ENCODE assay signal across 1 cellular context in the genomic region with DNA sequence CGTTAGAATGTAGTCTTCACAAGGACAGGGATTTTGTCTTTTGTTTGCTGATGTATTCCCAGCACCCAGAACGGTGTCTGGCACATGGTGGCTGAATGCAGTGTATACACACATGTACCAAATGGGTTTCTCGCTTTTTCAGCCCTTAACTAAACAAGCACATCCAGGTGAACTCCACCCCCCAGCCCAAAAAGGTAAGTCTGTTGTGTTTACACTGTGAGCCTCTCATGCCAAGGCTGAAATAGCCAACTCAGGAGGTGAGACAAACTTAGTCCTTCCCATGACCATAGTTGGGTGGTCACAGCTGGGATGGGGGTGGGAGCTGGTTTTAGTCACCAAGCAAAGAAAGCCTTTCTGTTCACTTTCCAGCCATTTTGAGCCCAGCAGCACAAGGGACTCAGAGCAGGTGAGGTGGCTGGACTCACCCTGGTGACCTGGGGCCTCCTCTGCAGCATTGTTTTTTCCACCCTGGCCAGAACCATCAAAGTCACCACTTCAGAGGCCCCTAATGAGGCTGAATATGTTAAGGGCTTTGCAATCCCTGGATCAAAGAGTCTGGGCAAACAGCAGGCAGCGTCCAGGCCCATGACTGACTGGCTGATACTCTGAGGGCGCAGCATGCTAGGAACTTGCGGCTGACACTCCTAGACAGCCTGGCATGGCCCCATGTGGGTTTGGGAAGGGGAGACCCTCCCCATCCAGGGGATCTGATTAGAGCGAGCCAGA.
TF ChIP-seq lines count a peak whose summit lies in the region.

No MANE protein-coding gene starts in this region.

TF ChIP-seq in HepG2, 621 proteins besides CTCF, POLR2A, EP300 and RAD21 (continued from another document and continues in another):
- TF ChIP-seq, protein P1, sequence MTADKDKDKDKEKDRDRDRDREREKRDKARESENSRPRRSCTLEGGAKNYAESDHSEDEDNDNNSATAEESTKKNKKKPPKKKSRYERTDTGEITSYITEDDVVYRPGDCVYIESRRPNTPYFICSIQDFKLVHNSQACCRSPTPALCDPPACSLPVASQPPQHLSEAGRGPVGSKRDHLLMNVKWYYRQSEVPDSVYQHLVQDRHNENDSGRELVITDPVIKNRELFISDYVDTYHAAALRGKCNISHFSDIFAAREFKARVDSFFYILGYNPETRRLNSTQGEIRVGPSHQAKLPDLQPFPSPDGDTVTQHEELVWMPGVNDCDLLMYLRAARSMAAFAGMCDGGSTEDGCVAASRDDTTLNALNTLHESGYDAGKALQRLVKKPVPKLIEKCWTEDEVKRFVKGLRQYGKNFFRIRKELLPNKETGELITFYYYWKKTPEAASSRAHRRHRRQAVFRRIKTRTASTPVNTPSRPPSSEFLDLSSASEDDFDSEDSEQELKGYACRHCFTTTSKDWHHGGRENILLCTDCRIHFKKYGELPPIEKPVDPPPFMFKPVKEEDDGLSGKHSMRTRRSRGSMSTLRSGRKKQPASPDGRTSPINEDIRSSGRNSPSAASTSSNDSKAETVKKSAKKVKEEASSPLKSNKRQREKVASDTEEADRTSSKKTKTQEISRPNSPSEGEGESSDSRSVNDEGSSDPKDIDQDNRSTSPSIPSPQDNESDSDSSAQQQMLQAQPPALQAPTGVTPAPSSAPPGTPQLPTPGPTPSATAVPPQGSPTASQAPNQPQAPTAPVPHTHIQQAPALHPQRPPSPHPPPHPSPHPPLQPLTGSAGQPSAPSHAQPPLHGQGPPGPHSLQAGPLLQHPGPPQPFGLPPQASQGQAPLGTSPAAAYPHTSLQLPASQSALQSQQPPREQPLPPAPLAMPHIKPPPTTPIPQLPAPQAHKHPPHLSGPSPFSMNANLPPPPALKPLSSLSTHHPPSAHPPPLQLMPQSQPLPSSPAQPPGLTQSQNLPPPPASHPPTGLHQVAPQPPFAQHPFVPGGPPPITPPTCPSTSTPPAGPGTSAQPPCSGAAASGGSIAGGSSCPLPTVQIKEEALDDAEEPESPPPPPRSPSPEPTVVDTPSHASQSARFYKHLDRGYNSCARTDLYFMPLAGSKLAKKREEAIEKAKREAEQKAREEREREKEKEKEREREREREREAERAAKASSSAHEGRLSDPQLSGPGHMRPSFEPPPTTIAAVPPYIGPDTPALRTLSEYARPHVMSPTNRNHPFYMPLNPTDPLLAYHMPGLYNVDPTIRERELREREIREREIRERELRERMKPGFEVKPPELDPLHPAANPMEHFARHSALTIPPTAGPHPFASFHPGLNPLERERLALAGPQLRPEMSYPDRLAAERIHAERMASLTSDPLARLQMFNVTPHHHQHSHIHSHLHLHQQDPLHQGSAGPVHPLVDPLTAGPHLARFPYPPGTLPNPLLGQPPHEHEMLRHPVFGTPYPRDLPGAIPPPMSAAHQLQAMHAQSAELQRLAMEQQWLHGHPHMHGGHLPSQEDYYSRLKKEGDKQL (CRISPR knock-in tag; IDR thresholded peaks at IDR 0.05; ENCODE audit: low read depth): 0 out of 2 replicates have a peak, but pooled peaks have one; percentile 47
- TF ChIP-seq, protein P2, sequence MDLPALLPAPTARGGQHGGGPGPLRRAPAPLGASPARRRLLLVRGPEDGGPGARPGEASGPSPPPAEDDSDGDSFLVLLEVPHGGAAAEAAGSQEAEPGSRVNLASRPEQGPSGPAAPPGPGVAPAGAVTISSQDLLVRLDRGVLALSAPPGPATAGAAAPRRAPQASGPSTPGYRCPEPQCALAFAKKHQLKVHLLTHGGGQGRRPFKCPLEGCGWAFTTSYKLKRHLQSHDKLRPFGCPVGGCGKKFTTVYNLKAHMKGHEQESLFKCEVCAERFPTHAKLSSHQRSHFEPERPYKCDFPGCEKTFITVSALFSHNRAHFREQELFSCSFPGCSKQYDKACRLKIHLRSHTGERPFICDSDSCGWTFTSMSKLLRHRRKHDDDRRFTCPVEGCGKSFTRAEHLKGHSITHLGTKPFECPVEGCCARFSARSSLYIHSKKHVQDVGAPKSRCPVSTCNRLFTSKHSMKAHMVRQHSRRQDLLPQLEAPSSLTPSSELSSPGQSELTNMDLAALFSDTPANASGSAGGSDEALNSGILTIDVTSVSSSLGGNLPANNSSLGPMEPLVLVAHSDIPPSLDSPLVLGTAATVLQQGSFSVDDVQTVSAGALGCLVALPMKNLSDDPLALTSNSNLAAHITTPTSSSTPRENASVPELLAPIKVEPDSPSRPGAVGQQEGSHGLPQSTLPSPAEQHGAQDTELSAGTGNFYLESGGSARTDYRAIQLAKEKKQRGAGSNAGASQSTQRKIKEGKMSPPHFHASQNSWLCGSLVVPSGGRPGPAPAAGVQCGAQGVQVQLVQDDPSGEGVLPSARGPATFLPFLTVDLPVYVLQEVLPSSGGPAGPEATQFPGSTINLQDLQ (CRISPR knock-in tag; IDR thresholded peaks at IDR 0.05): no peak
- no peak for TF ChIP-seq ZFP36L1 (CRISPR knock-in tag; IDR thresholded peaks at IDR 0.05)
- TF ChIP-seq ZNF354B (CRISPR knock-in tag; IDR thresholded peaks at IDR 0.05): no peak
- 0 out of 2 replicates have a peak, but pooled peaks have one; percentile 16 for TF ChIP-seq TSC22D2 (CRISPR knock-in tag; IDR thresholded peaks at IDR 0.05; ENCODE audit: borderline replicate concordance)
- no peak for TF ChIP-seq PAWR (CRISPR knock-in tag; IDR thresholded peaks at IDR 0.05; ENCODE audit: borderline replicate concordance)
- TF ChIP-seq, protein P3, sequence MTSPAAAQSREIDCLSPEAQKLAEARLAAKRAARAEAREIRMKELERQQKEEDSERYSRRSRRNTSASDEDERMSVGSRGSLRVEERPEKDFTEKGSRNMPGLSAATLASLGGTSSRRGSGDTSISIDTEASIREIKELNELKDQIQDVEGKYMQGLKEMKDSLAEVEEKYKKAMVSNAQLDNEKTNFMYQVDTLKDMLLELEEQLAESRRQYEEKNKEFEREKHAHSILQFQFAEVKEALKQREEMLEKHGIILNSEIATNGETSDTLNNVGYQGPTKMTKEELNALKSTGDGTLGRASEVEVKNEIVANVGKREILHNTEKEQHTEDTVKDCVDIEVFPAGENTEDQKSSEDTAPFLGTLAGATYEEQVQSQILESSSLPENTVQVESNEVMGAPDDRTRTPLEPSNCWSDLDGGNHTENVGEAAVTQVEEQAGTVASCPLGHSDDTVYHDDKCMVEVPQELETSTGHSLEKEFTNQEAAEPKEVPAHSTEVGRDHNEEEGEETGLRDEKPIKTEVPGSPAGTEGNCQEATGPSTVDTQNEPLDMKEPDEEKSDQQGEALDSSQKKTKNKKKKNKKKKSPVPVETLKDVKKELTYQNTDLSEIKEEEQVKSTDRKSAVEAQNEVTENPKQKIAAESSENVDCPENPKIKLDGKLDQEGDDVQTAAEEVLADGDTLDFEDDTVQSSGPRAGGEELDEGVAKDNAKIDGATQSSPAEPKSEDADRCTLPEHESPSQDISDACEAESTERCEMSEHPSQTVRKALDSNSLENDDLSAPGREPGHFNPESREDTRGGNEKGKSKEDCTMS (CRISPR knock-in tag; conservative IDR thresholded peaks at IDR 0.05): no peak
- TF ChIP-seq GTF3A (CRISPR knock-in tag; conservative IDR thresholded peaks at IDR 0.05): no peak
- no peak for TF ChIP-seq ZNF224 (CRISPR knock-in tag; IDR thresholded peaks at IDR 0.05)
- no peak for TF ChIP-seq ZBTB3 (CRISPR knock-in tag; IDR thresholded peaks at IDR 0.05; ENCODE audit: borderline replicate concordance, low read depth)
- no peak for TF ChIP-seq SMARCC2 (IDR thresholded peaks at IDR 0.05)
- TF ChIP-seq ZNF143 (CRISPR knock-in tag; IDR thresholded peaks at IDR 0.05): no peak
- TF ChIP-seq, protein P4, sequence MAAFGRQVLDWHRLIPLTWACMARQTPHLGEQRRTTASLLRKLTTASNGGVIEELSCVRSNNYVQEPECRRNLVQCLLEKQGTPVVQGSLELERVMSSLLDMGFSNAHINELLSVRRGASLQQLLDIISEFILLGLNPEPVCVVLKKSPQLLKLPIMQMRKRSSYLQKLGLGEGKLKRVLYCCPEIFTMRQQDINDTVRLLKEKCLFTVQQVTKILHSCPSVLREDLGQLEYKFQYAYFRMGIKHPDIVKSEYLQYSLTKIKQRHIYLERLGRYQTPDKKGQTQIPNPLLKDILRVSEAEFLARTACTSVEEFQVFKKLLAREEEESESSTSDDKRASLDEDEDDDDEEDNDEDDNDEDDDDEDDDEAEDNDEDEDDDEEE (CRISPR knock-in tag; IDR thresholded peaks at IDR 0.05): no peak
- TF ChIP-seq, protein P5, sequence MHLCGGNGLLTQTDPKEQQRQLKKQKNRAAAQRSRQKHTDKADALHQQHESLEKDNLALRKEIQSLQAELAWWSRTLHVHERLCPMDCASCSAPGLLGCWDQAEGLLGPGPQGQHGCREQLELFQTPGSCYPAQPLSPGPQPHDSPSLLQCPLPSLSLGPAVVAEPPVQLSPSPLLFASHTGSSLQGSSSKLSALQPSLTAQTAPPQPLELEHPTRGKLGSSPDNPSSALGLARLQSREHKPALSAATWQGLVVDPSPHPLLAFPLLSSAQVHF (CRISPR knock-in tag; IDR thresholded peaks at IDR 0.05): 0 out of 2 replicates have a peak, but pooled peaks have one; percentile 23
- TF ChIP-seq, protein P6, sequence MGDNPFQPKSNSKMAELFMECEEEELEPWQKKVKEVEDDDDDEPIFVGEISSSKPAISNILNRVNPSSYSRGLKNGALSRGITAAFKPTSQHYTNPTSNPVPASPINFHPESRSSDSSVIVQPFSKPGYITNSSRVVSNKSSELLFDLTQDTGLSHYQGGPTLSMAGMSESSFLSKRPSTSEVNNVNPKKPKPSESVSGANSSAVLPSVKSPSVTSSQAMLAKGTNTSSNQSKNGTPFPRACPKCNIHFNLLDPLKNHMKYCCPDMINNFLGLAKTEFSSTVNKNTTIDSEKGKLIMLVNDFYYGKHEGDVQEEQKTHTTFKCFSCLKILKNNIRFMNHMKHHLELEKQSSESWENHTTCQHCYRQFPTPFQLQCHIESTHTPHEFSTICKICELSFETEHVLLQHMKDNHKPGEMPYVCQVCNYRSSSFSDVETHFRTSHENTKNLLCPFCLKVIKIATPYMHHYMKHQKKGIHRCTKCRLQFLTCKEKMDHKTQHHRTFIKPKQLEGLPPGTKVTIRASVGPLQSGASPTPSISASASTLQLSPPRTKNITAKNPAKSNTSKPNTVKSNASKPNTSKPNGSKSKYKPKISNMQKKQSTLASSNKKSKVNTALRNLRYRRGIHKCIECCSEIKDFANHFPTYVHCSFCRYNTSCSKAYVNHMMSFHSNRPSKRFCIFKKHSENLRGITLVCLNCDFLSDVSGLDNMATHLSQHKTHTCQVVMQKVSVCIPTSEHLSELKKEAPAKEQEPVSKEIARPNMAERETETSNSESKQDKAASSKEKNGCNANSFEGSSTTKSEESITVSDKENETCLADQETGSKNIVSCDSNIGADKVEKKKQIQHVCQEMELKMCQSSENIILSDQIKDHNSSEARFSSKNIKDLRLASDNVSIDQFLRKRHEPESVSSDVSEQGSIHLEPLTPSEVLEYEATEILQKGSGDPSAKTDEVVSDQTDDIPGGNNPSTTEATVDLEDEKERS (CRISPR knock-in tag; IDR thresholded peaks at IDR 0.05): 0 out of 2 replicates have a peak, but pooled peaks have one; percentile 54
- TF ChIP-seq, protein P7, sequence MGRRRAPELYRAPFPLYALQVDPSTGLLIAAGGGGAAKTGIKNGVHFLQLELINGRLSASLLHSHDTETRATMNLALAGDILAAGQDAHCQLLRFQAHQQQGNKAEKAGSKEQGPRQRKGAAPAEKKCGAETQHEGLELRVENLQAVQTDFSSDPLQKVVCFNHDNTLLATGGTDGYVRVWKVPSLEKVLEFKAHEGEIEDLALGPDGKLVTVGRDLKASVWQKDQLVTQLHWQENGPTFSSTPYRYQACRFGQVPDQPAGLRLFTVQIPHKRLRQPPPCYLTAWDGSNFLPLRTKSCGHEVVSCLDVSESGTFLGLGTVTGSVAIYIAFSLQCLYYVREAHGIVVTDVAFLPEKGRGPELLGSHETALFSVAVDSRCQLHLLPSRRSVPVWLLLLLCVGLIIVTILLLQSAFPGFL (CRISPR knock-in tag; IDR thresholded peaks at IDR 0.05): no peak
- TF ChIP-seq KLF16 (CRISPR knock-in tag; IDR thresholded peaks at IDR 0.05): 0 out of 4 replicates have a peak, but pooled peaks of 1 of the 2 experiments have one; percentile 14
- no peak for TF ChIP-seq ZNF7 (CRISPR knock-in tag; IDR thresholded peaks at IDR 0.05)
- TF ChIP-seq, protein P8, sequence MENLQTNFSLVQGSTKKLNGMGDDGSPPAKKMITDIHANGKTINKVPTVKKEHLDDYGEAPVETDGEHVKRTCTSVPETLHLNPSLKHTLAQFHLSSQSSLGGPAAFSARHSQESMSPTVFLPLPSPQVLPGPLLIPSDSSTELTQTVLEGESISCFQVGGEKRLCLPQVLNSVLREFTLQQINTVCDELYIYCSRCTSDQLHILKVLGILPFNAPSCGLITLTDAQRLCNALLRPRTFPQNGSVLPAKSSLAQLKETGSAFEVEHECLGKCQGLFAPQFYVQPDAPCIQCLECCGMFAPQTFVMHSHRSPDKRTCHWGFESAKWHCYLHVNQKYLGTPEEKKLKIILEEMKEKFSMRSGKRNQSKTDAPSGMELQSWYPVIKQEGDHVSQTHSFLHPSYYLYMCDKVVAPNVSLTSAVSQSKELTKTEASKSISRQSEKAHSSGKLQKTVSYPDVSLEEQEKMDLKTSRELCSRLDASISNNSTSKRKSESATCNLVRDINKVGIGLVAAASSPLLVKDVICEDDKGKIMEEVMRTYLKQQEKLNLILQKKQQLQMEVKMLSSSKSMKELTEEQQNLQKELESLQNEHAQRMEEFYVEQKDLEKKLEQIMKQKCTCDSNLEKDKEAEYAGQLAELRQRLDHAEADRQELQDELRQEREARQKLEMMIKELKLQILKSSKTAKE (CRISPR knock-in tag; IDR thresholded peaks at IDR 0.05; ENCODE audit: borderline replicate concordance): peak; percentile 72
- no peak for TF ChIP-seq ISX (CRISPR knock-in tag; conservative IDR thresholded peaks at IDR 0.05)
- peak; percentile 70; the same call in 1 of the 2 replicates for TF ChIP-seq PITX1 (CRISPR knock-in tag; IDR thresholded peaks at IDR 0.05)
- no peak for TF ChIP-seq ZNF781 (CRISPR knock-in tag; IDR thresholded peaks at IDR 0.05; ENCODE audit: borderline replicate concordance, not compliant biosample characterization)
- TF ChIP-seq ZNF776 (CRISPR knock-in tag; IDR thresholded peaks at IDR 0.05): no peak
- TF ChIP-seq, protein P9, sequence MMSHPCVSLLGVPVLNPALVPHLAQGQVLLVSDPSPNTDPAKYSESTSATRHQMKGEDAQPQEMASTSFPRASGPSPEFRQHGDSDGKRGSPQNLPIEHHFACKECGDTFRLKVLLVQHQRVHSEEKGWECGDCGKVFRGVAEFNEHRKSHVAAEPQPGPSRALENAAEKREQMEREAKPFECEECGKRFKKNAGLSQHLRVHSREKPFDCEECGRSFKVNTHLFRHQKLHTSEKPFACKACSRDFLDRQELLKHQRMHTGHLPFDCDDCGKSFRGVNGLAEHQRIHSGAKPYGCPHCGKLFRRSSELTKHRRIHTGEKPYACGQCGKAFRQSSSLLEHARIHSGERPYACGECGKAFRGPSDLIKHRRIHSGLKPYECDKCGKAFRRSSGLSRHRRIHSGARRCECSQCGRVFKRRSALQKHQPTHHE (CRISPR knock-in tag; IDR thresholded peaks at IDR 0.05; ENCODE audit: borderline replicate concordance): no peak
- no peak for TF ChIP-seq MLLT10 (CRISPR knock-in tag; IDR thresholded peaks at IDR 0.05)
- TF ChIP-seq FIP1L1 (IDR thresholded peaks at IDR 0.05; ENCODE audit: borderline replicate concordance, insufficient read depth, low read depth, low read length): 0 out of 2 replicates have a peak, but pooled peaks have one; percentile 56
- TF ChIP-seq ZNF775 (CRISPR knock-in tag; IDR thresholded peaks at IDR 0.05; ENCODE audit: borderline replicate concordance): no peak
- TF ChIP-seq BRD4 (CRISPR knock-in tag; IDR thresholded peaks at IDR 0.05): no peak
- TF ChIP-seq ZNF615 (CRISPR knock-in tag; IDR thresholded peaks at IDR 0.05; ENCODE audit: borderline replicate concordance): no peak
- TF ChIP-seq, protein P10, sequence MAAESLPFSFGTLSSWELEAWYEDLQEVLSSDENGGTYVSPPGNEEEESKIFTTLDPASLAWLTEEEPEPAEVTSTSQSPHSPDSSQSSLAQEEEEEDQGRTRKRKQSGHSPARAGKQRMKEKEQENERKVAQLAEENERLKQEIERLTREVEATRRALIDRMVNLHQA (CRISPR knock-in tag; IDR thresholded peaks at IDR 0.05): no peak
- TF ChIP-seq ZNF557 (CRISPR knock-in tag; IDR thresholded peaks at IDR 0.05): no peak
